11 cellular contexts compared by ENCODE assay signal in the genomic region with DNA sequence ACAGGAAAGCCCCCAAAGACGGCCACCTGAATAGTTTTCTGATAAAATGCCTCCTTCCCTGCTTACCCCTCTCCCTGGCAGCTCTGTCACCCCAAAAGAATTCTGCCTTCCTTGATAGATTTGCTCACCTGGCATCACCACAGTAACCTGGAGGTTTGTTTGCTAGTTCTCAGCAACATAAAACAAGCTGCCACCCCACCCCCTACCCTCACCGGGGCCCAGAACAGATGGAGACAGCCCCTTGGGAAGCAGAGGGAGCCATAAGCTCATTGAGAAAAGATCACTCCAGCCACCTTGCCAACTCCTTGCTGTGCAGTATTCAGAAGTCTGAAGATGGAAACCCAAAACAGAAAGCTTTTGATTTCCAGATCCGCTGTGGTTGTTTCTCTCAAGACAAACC.
"Had no signal": no experiment of that assay in that cellular context is flagged by ENCODE, and none has a peak within 500 bp of the region (broad histone marks: within the 10 kb centered on the region; RNA-seq: fewer than 3 reads in every experiment).

No MANE protein-coding gene starts in this region.

- DNase-seq: activated CD4-positive, alpha-beta T cell treated with anti-CD3 and anti-CD28 coated beads for 36 hours; activated CD8-positive, alpha-beta T cell treated with anti-CD3 and anti-CD28 coated beads for 36 hours; activated effector memory CD4-positive, alpha-beta T cell treated with anti-CD3 and anti-CD28 coated beads, Interleukin-2, amount 50 U/mL, for 16 hours; activated T-cell treated with anti-CD3 and anti-CD28 coated beads, Interleukin-2, amount 50 U/mL, for 4 hours; caudate nucleus; colonic mucosa; hippocampal formation; psoas muscle; right lobe of liver; upper lobe of left lung had no signal

- ATAC-seq: activated CD4-positive, alpha-beta T cell treated with anti-CD3 and anti-CD28 coated beads for 36 hours; activated CD8-positive, alpha-beta T cell treated with anti-CD3 and anti-CD28 coated beads for 36 hours; activated naive CD4-positive, alpha-beta T cell treated with anti-CD3 and anti-CD28 coated beads, Interleukin-2, amount 50 U/mL, for 72 hours; activated T-cell treated with anti-CD3 and anti-CD28 coated beads, Interleukin-2, amount 50 U/mL, for 4 hours; psoas muscle; right lobe of liver had no signal
